In genomic region chr3:36893137-36893557, GRCh38 we compare ENCODE assay signal across 8 cellular contexts. TPM values are rescaled to one million over a fixed set of nuclear protein-coding genes. Genes with fewer than 3 reads are reported as not detected.
DNase-seq lines count a peak whose midpoint lies in the region; ATAC-seq and TF ChIP-seq lines count a peak whose summit lies in the region.

No MANE protein-coding gene starts in this region.

- peaks cover 17% of the 10 kb centered on the region for H3K36me3 Mint-ChIP-seq in activated CD4-positive, alpha-beta T cell treated with anti-CD3 and anti-CD28 coated beads for 36 hours (ENCODE audit: low read depth)

- H3K9me3 Mint-ChIP-seq in activated CD4-positive, alpha-beta T cell treated with anti-CD3 and anti-CD28 coated beads for 36 hours (ENCODE audit: low read depth): no peaks in the 10 kb centered on the region

- POLR2A ChIA-PET in activated CD4-positive, alpha-beta T cell treated with anti-CD3 and anti-CD28 coated beads for 36 hours (lab: Charles Lee): interaction anchor here (0.6 kb wide), 1 partner anchor 75 kb away, joined by 10 read pairs; no protein-coding TSS in a partner anchor
- POLR2A ChIA-PET in RWPE1 (lab: Yijun Ruan, JAX; ENCODE audit: low non-redundant PET): interaction anchor here (0.6 kb wide), 1 partner anchor 47 kb away, joined by 3 read pairs; no protein-coding TSS in a partner anchor

- H3K27ac Mint-ChIP-seq in activated CD4-positive, alpha-beta T cell treated with anti-CD3 and anti-CD28 coated beads for 36 hours: peak overlapping the region; percentile 63

- H3K27me3 ChIP-seq in RWPE2 (ENCODE audit: insufficient read depth, poor library complexity, severe bottlenecking): no peaks in the 10 kb centered on the region
- no peaks in the 10 kb centered on the region for H3K27me3 ChIP-seq in breast epithelium

- H3K27ac ChIP-seq in RWPE2 (ENCODE audit: poor library complexity, severe bottlenecking) (peak overlapping the region; percentile 57), RWPE1 (no peak overlapping the region), breast epithelium (peak overlapping the region in 1 of 2 donors; percentile 17)

- H3K27me3 Mint-ChIP-seq in activated CD4-positive, alpha-beta T cell treated with anti-CD3 and anti-CD28 coated beads for 36 hours: no peaks in the 10 kb centered on the region

- H3K4me3 ChIP-seq in RWPE2 (ENCODE audit: severe bottlenecking): no peak overlapping the region
- H3K4me3 ChIP-seq in breast epithelium: no peak overlapping the region

- no peak for TF ChIP-seq CTCF in RWPE2 (IDR thresholded peaks at IDR 0.05; ENCODE audit: poor library complexity, severe bottlenecking)
- no peak for TF ChIP-seq CTCF in RWPE1 (conservative IDR thresholded peaks at IDR 0.05; ENCODE audit: low read depth)
- TF ChIP-seq CTCF in breast epithelium (IDR thresholded peaks at IDR 0.05): no peak

- DNase-seq in activated CD4-positive, alpha-beta T cell treated with anti-CD3 and anti-CD28 coated beads for 36 hours: peak; percentile 39
- no peak for DNase-seq in activated CD4-positive, alpha-beta T cell treated with anti-CD3 and anti-CD28 coated beads, Interleukin-2, amount 50 U/mL, for 1 hour
- DNase-seq in RWPE2 (ENCODE audit: low spot score) (no peak), erythroblast (lab: John Stamatoyannopoulos, UW) (peak; percentile 14 to 76), non-pigmented ciliary epithelial cell (ENCODE audit: low read depth) (peak; percentile 53), RWPE1 (ENCODE audit: low spot score) (no peak), breast epithelium (ENCODE audit: low spot score in 2 of 2) (no peak)

- peak; percentile 76 for ATAC-seq in activated CD4-positive, alpha-beta T cell treated with anti-CD3 and anti-CD28 coated beads for 36 hours
- ATAC-seq in HG02759 (IDR thresholded peaks at IDR 0.05; ENCODE audit: unreplicated experiment): peak; percentile 44
- ATAC-seq in RWPE2 (ENCODE audit: low read depth): peak; percentile 57; the same call in 1 of the 3 replicates

- CTCF ChIA-PET in activated CD4-positive, alpha-beta T cell treated with anti-CD3 and anti-CD28 coated beads for 36 hours (lab: Charles Lee): interaction anchor here (0.7 to 2.2 kb wide), 4 partner anchors 14 to 65 kb away, joined by 3 to 6 read pairs (median 4); no protein-coding TSS in a partner anchor
- CTCF ChIA-PET in RWPE1 (lab: Yijun Ruan, JAX): no interaction called here

- peaks cover 41% of the 10 kb centered on the region for H3K4me1 Mint-ChIP-seq in activated CD4-positive, alpha-beta T cell treated with anti-CD3 and anti-CD28 coated beads for 36 hours

- H3K4me3 Mint-ChIP-seq in activated CD4-positive, alpha-beta T cell treated with anti-CD3 and anti-CD28 coated beads for 36 hours: no peak overlapping the region

- no peaks in the 10 kb centered on the region for H3K4me1 ChIP-seq in RWPE2 (ENCODE audit: insufficient read depth, poor library complexity, severe bottlenecking)
- H3K4me1 ChIP-seq in breast epithelium: no peaks in the 10 kb centered on the region

- no peaks in the 10 kb centered on the region for H3K36me3 ChIP-seq in RWPE2 (ENCODE audit: low read depth)
- no peaks in the 10 kb centered on the region for H3K36me3 ChIP-seq in breast epithelium

- H3K9me3 ChIP-seq in RWPE2 (ENCODE audit: severe bottlenecking) (no peaks in the 10 kb centered on the region), breast epithelium (no peaks in the 10 kb centered on the region)

- TF ChIP-seq POLR2A in erythroblast (IDR thresholded peaks at IDR 0.05; ENCODE audit: low read length) (no peak), breast epithelium (IDR thresholded peaks at IDR 0.05) (no peak)

- intact Hi-C loops in activated CD4-positive, alpha-beta T cell treated with anti-CD3 and anti-CD28 coated beads for 36 hours (cut with DNase I, micrococcal nuclease): no loop called here
- intact Hi-C loops in breast epithelium (cut with DNase I; ENCODE audit: low total_unique reads): no loop called here

RNA-seq across cellular contexts. Expression of gene TRANK1, which starts 51.7 kb away (rescaled TPM):
- 10 to 100 TPM; 12.0 to 13.2 TPM for total RNA-seq in activated CD4-positive, alpha-beta T cell treated with anti-CD3 and anti-CD28 coated beads for 36 hours
- 10 to 100 TPM; 13.6 to 16.6 (median 13.8) TPM for total RNA-seq in breast epithelium

Comparison
In these comparisons a context has a peak if more than half of its experiments do, and no peak if none do; other contexts are left out.
1. DNase-seq: peak in activated CD4-positive, alpha-beta T cell treated with anti-CD3 and anti-CD28 coated beads for 36 hours (single experiment), erythroblast (2 of 2) and non-pigmented ciliary epithelial cell (single experiment); none in activated CD4-positive, alpha-beta T cell treated with anti-CD3 and anti-CD28 coated beads, Interleukin-2, amount 50 U/mL, for 1 hour (single experiment), RWPE2 (single experiment), RWPE1 (single experiment) and breast epithelium (0 of 2).
2. Peak in every context shown above with its lines, with median percentiles within 50 percentile points of each other: ATAC-seq.